In the genomic region with DNA sequence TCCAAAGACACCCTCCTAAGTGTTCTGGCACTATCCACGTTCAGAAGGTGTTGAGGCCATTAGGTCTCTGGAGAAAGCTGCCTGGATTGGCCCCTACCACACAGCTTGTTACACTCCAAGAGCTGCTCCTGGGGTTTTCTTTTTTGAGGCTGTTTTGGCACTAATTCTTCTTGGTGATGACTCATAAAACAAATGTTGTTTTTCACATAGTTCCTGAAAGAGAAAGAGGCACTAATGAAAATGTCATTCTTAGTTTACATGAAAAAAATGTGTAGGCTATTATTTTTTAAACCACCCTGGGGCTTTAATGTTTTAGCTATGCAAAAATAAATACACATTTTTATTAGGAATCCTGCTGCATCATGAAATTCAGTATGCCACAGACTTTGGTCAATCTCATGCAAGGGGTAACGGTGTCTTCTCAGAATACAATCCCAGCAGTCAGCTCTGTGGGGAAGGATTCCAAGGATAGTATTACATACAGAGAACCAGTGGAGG, we compare ENCODE assay signal across 10 cellular contexts. TPM values are rescaled to one million over a fixed set of nuclear protein-coding genes. Genes with fewer than 3 reads are reported as not detected.
A peak's percentile ranks its signal among the peaks of the same experiment; 100 is the strongest.
DNase-seq lines count a peak whose midpoint lies in the region; ATAC-seq and TF ChIP-seq lines count a peak whose summit lies in the region.
"Had no signal": no experiment of that assay in that cellular context is flagged by ENCODE, and none has a peak within 500 bp of the region (broad histone marks: within the 10 kb centered on the region; RNA-seq: fewer than 3 reads in every experiment).

No MANE protein-coding gene starts in this region.

- intact Hi-C loops in left cardiac atrium (cut with DNase I) (no loop called here), cardiac septum (cut with DNase I) (no loop called here), vagina (cut with DNase I) (no loop called here)

- H3K36me3 ChIP-seq in SK-N-MC (ENCODE audit: insufficient read depth, low read length) (peaks cover 13% of the 10 kb centered on the region), vagina (peaks cover 0 to 13% of the 10 kb centered on the region in 2 donors), WERI-Rb-1 (no peaks in the 10 kb centered on the region)

- no peak overlapping the region for H3K4me3 ChIP-seq in SK-N-MC
- H3K4me3 ChIP-seq in vagina: no peak overlapping the region
- H3K4me3 ChIP-seq in WERI-Rb-1 (ENCODE audit: low read depth, low read length): no peak overlapping the region

- no peak for TF ChIP-seq POLR2A in vagina (IDR thresholded peaks at IDR 0.05)

- peak overlapping the region; percentile 30; the same call in 1 of the 2 replicates for H3K27ac ChIP-seq in SK-N-MC
- H3K27ac ChIP-seq in foreskin keratinocyte: no peak overlapping the region
- H3K27ac ChIP-seq in vagina: peak overlapping the region; percentile 10
- H3K27ac ChIP-seq in WERI-Rb-1: no peak overlapping the region
- H3K27ac ChIP-seq: parathyroid adenoma had no signal

- ATAC-seq in left cardiac atrium (peak; percentile 15 to 49), foreskin keratinocyte (peak; percentile 26)

- no peak for TF ChIP-seq CTCF in foreskin keratinocyte (conservative IDR thresholded peaks at IDR 0.05)
- no peak for TF ChIP-seq CTCF in vagina (IDR thresholded peaks at IDR 0.05)
- no peak for TF ChIP-seq CTCF in WERI-Rb-1 (IDR thresholded peaks at IDR 0.05; ENCODE audit: low read depth, low read length)

- H3K4me1 ChIP-seq in foreskin keratinocyte (peaks cover 10% of the 10 kb centered on the region), vagina (peaks cover 25% of the 10 kb centered on the region)
- H3K4me1 ChIP-seq: parathyroid adenoma had no signal

- H3K27me3 ChIP-seq in foreskin keratinocyte (no peaks in the 10 kb centered on the region), vagina (no peaks in the 10 kb centered on the region), WERI-Rb-1 (ENCODE audit: insufficient read depth, low read depth, severe bottlenecking) (no peaks in the 10 kb centered on the region)

- H3K9ac ChIP-seq in SK-N-MC (ENCODE audit: insufficient read length): no peak overlapping the region
- H3K9ac ChIP-seq: parathyroid adenoma had no signal

- DNase-seq in left cardiac atrium (no peak), cardiac septum (ENCODE audit: low spot score) (no peak), SK-N-MC (ENCODE audit: low read depth, low spot score) (peak; percentile 20), foreskin keratinocyte (no peak), vagina (ENCODE audit: extremely low spot score in 2 of 2) (no peak), DMS114 treated with DMSO at 0.1 percent for 48 hours (lab: John Stamatoyannopoulos, UW; ENCODE audit: unreplicated experiment) (no peak), WERI-Rb-1 (no peak), NCI-H2029 (lab: John Stamatoyannopoulos, UW) (no peak)
- DNase-seq: CD4-positive, alpha-beta memory T cell had no signal

- H3K9me3 ChIP-seq in SK-N-MC (ENCODE audit: low read depth, low read length) (no peaks in the 10 kb centered on the region), vagina (no peaks in the 10 kb centered on the region), WERI-Rb-1 (ENCODE audit: severe bottlenecking) (no peaks in the 10 kb centered on the region)

RNA-seq across cellular contexts. Expression of gene TBPL1, which starts 38.1 kb away (rescaled TPM):
- 10 to 100 TPM; 17.8 to 22.8 TPM for total RNA-seq in left cardiac atrium
- total RNA-seq in cardiac septum: 12.2 TPM
- total RNA-seq in foreskin keratinocyte: 38.1 and 41.5 TPM in 2 replicates
- 32.5 and 37.6 TPM in 2 replicates for polyA plus RNA-seq in foreskin keratinocyte
- 17.7 TPM for total RNA-seq in vagina

Comparison
In these comparisons a context has a peak if more than half of its experiments do, and no peak if none do; other contexts are left out.
1. H3K27ac ChIP-seq: peak in SK-N-MC (single experiment) and vagina (single experiment); none in foreskin keratinocyte (single experiment) and WERI-Rb-1 (single experiment).